1 cellular context compared by ENCODE assay signal in genomic region chr3:52197499-52197841, GRCh38.
TF ChIP-seq lines count a peak whose summit lies in the region.

No MANE protein-coding gene starts in this region.

TF ChIP-seq in IMR-90, 13 proteins besides CTCF, POLR2A, EP300 and RAD21:
- no peak for TF ChIP-seq BHLHE40 (IDR thresholded peaks at IDR 0.05; ENCODE audit: low read depth, low read length)
- no peak for TF ChIP-seq NFE2L2 (IDR thresholded peaks at IDR 0.05; ENCODE audit: low read depth, low read length)
- TF ChIP-seq RFX5 (IDR thresholded peaks at IDR 0.05; ENCODE audit: low read depth, low read length), result no peak
- TF ChIP-seq MAZ (IDR thresholded peaks at IDR 0.05; ENCODE audit: borderline replicate concordance, low read depth, low read length), result no peak
